In genomic region chr19:18192673-18193387, GRCh38 we compare ENCODE assay signal across 8 cellular contexts. TPM values are rescaled to one million over a fixed set of nuclear protein-coding genes. Genes with fewer than 3 reads are reported as not detected.
A peak's percentile ranks its signal among the peaks of the same experiment; 100 is the strongest.
DNase-seq lines count a peak whose midpoint lies in the region; ATAC-seq, FAIRE-seq and TF ChIP-seq lines count a peak whose summit lies in the region.

TSS of gene MPV17L2 (plus strand) at chr19:18193218. CDS start at chr19:18193282, 64 bp downstream.

- TF ChIP-seq POLR2A in esophagus muscularis mucosa (IDR thresholded peaks at IDR 0.05; ENCODE audit: low read depth), result peak; percentile 52

- peaks cover 19 to 37% (median 31%) of the 10 kb centered on the region in 4 donors for H3K4me1 ChIP-seq in esophagus muscularis mucosa
- peaks cover 8 to 24% of the 10 kb centered on the region in 2 donors for H3K4me1 ChIP-seq in muscle layer of duodenum (ENCODE audit: control insufficient read depth in 1 of 2, insufficient read depth in 2 of 2, low read length in 2 of 2)

- peak; percentile 94 for DNase-seq in DMS53 treated with DMSO at 0.1 percent for 48 hours (lab: John Stamatoyannopoulos, UW; ENCODE audit: unreplicated experiment)
- DNase-seq in RCC 7860 (ENCODE audit: low spot score), result peak; percentile 99
- peak; percentile 97 for DNase-seq in activated T-helper 1 cell treated with Interleukin-2 at 50 U/mL for 16 hours (ENCODE audit: low read depth)
- DNase-seq in esophagus muscularis mucosa (ENCODE audit: extremely low spot score), result peak; percentile 100
- DNase-seq in stimulated activated CD8-positive, alpha-beta memory T cell treated with anti-CD3 and anti-CD28 coated beads, Interleukin-7, amount 100 ng/mL, for 4 hours (ENCODE audit: low read depth in 2 of 2), result peak; percentile 98

- H3K27ac ChIP-seq in KOPT-K1 (ENCODE audit: low read depth, low read length, poor library complexity, severe bottlenecking) (peak within 1 kb of the TSS; percentile 64), esophagus muscularis mucosa (replicated peaks in 1 of 4) (peak within 1 kb of the TSS; percentile 96 to 99 (median 97)), muscle layer of duodenum (ENCODE audit: low read length) (peak within 1 kb of the TSS; percentile 93)

- peak within 1 kb of the TSS; percentile 66 to 87 (median 78) for H3K4me3 ChIP-seq in esophagus muscularis mucosa
- H3K4me3 ChIP-seq in muscle layer of duodenum (ENCODE audit: low read depth in 1 of 2, low read length in 2 of 2), result peak within 1 kb of the TSS; percentile 72 to 81

- intact Hi-C loops in esophagus muscularis mucosa (cut with DNase I), result no loop called here

- TF ChIP-seq EP300 in esophagus muscularis mucosa (IDR thresholded peaks at IDR 0.05), result no peak

- peak; percentile 88 for ATAC-seq in GM21786 (IDR thresholded peaks at IDR 0.05; ENCODE audit: unreplicated experiment)

- peak in 1 of 3 experiments; percentile 47 for TF ChIP-seq CTCF in esophagus muscularis mucosa (IDR thresholded peaks at IDR 0.05)

- FAIRE-seq in RCC 7860 (lab: Jason Lieb, UNC), result peak; percentile 95

- H3K27me3 ChIP-seq in esophagus muscularis mucosa (no peaks in the 10 kb centered on the region), muscle layer of duodenum (ENCODE audit: low read depth, low read length) (no peaks in the 10 kb centered on the region)

- H3K9me3 ChIP-seq in KOPT-K1 (ENCODE audit: insufficient read depth, low read length, poor library complexity, severe bottlenecking) (no peaks in the 10 kb centered on the region), esophagus muscularis mucosa (no peaks in the 10 kb centered on the region), muscle layer of duodenum (ENCODE audit: control insufficient read depth in 1 of 2, low read length in 2 of 2) (no peaks in the 10 kb centered on the region)

- peaks cover 7% of the 10 kb centered on the region; the same call in 1 of the 2 replicates for H3K36me3 ChIP-seq in KOPT-K1 (ENCODE audit: insufficient read depth, low read length)
- H3K36me3 ChIP-seq in esophagus muscularis mucosa, result peaks cover 10 to 25% (median 20%) of the 10 kb centered on the region in 4 donors
- peaks cover 0 to 17% of the 10 kb centered on the region in 2 donors for H3K36me3 ChIP-seq in muscle layer of duodenum (ENCODE audit: control insufficient read depth in 1 of 2, insufficient read depth in 2 of 2, low read length in 2 of 2)

- 0% methylated on average over 8 of the region's 74 CpGs for WGBS in esophagus muscularis mucosa

RNA-seq across cellular contexts. Expression of gene MPV17L2, which starts in this region (rescaled TPM):
- 10 to 100 TPM; 14.5 to 67.6 (median 21.2) TPM for total RNA-seq in esophagus muscularis mucosa

Comparison
In these comparisons a context has a peak if more than half of its experiments do, and no peak if none do; other contexts are left out.
1. Peak in every context shown above with its lines: DNase-seq, ATAC-seq, H3K4me3 ChIP-seq and H3K27ac ChIP-seq.